In the genomic region with DNA sequence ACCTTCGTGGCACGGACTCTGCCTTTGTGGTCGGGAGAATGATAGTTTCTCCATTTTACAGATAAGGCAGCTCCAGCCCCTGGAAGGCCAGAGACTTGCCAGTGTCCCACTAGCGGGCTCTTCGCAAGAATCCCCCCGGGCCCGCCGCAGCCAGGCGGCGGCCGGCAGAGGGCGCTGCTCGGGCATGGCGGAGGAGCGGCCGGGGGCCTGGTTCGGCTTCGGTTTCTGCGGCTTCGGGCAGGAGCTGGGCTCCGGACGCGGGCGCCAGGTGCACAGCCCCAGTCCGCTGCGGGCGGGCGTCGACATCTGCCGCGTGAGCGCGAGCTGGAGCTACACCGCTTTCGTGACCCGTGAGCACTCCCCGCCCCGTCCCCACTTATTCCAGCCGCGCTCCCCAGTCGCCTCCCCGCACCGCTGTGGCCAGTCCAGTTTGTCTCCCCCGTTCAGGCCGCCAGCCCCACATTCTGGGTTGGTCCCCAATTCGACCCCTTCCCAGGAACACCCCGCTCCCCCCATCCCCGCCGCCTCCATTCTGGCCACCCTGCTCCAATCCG, we compare ENCODE assay signal across 8 cellular contexts. TPM values are rescaled to one million over a fixed set of nuclear protein-coding genes. Genes with fewer than 3 reads are reported as not detected.
DNase-seq lines count a peak whose midpoint lies in the region; ATAC-seq and TF ChIP-seq lines count a peak whose summit lies in the region.

No MANE protein-coding gene starts in this region.

- H3K4me1 ChIP-seq in CD8-positive, alpha-beta T cell (ENCODE audit: insufficient read depth, low read length): peaks cover 16% of the 10 kb centered on the region
- peaks cover 9% of the 10 kb centered on the region; the same call in 1 of the 2 replicates for H3K4me1 ChIP-seq in HUES64 (ENCODE audit: insufficient read depth, low read length)
- H3K4me1 ChIP-seq in SJSA1 (replicated peaks): peaks cover 11% of the 10 kb centered on the region
- H3K4me1 ChIP-seq in thymus (ENCODE audit: control insufficient read depth, insufficient read depth, low read length): peaks cover 12% of the 10 kb centered on the region

- H3K27me3 ChIP-seq in CD8-positive, alpha-beta T cell (ENCODE audit: insufficient read depth, low read length): no peaks in the 10 kb centered on the region
- H3K27me3 ChIP-seq in HUES64 (ENCODE audit: insufficient read depth, low read length) (no peaks in the 10 kb centered on the region), SJSA1 (replicated peaks) (no peaks in the 10 kb centered on the region), thymus (ENCODE audit: control insufficient read depth, insufficient read depth) (no peaks in the 10 kb centered on the region)

- POLR2A ChIA-PET in CD8-positive, alpha-beta T cell (lab: Charles Lee): interaction anchor here (0.6 to 1.9 kb wide), 7 partner anchors 21 to 636 kb away, joined by 3 to 4 read pairs (median 3); a partner anchor contains a TSS

- no peaks in the 10 kb centered on the region for H3K36me3 ChIP-seq in CD8-positive, alpha-beta T cell (ENCODE audit: insufficient read depth, low read length)
- H3K36me3 ChIP-seq in HUES64 (ENCODE audit: insufficient read depth, low read length): peaks cover 40% of the 10 kb centered on the region
- peaks cover 61% of the 10 kb centered on the region for H3K36me3 ChIP-seq in SJSA1
- H3K36me3 ChIP-seq in thymus (ENCODE audit: control insufficient read depth, insufficient read depth): peaks cover 46% of the 10 kb centered on the region

- intact Hi-C loops in CD8-positive, alpha-beta T cell (cut with DNase I, micrococcal nuclease): loop anchor here (1.0 to 2.0 kb wide), 4 partner anchors 66 to 315 kb away; a partner anchor contains a TSS
- intact Hi-C loops in head of caudate nucleus (cut with DNase I): loop anchor here (5.0 to 10.0 kb wide), 3 partner anchors 68 to 316 kb away; a partner anchor contains a TSS

- H3K4me3 ChIP-seq in CD8-positive, alpha-beta T cell (ENCODE audit: low read depth, low read length): peak overlapping the region; percentile 30
- H3K4me3 ChIP-seq in HUES64 (ENCODE audit: low read length): peak overlapping the region; percentile 74
- peak overlapping the region; percentile 56 for H3K4me3 ChIP-seq in SJSA1
- peak overlapping the region; percentile 35 for H3K4me3 ChIP-seq in thymus (ENCODE audit: low read length)

- no peak overlapping the region for H3K27ac Mint-ChIP-seq in CD8-positive, alpha-beta T cell
- H3K27ac Mint-ChIP-seq in activated naive CD8-positive, alpha-beta T cell treated with anti-CD3 and anti-CD28 coated beads for 36 hours: peak overlapping the region; percentile 95
- H3K27ac Mint-ChIP-seq in osteocyte (ENCODE audit: unreplicated experiment): no peak overlapping the region

- peak; percentile 82 for TF ChIP-seq CTCF in CD8-positive, alpha-beta T cell (IDR thresholded peaks at IDR 0.05)
- peak; percentile 96 for TF ChIP-seq CTCF in osteocyte (IDR thresholded peaks at IDR 0.05)

- H3K4me1 Mint-ChIP-seq in CD8-positive, alpha-beta T cell (ENCODE audit: low read depth): peaks cover 10% of the 10 kb centered on the region
- peaks cover 3% of the 10 kb centered on the region for H3K4me1 Mint-ChIP-seq in activated naive CD8-positive, alpha-beta T cell treated with anti-CD3 and anti-CD28 coated beads for 36 hours
- H3K4me1 Mint-ChIP-seq in osteocyte (ENCODE audit: unreplicated experiment): peaks cover 23% of the 10 kb centered on the region

- H3K9me3 ChIP-seq in CD8-positive, alpha-beta T cell (ENCODE audit: low read length): no peaks in the 10 kb centered on the region
- no peaks in the 10 kb centered on the region for H3K9me3 ChIP-seq in HUES64 (ENCODE audit: insufficient read depth, low read depth, low read length)
- no peaks in the 10 kb centered on the region for H3K9me3 ChIP-seq in SJSA1 (replicated peaks)
- no peaks in the 10 kb centered on the region for H3K9me3 ChIP-seq in thymus (ENCODE audit: control insufficient read depth)

- no peak for ATAC-seq in CD8-positive, alpha-beta T cell
- ATAC-seq in HG03196 (IDR thresholded peaks at IDR 0.05; ENCODE audit: unreplicated experiment): no peak

- peak overlapping the region; percentile 87 for H3K4me3 Mint-ChIP-seq in CD8-positive, alpha-beta T cell
- peak overlapping the region; percentile 84 for H3K4me3 Mint-ChIP-seq in activated naive CD8-positive, alpha-beta T cell treated with anti-CD3 and anti-CD28 coated beads for 36 hours
- H3K4me3 Mint-ChIP-seq in osteocyte (ENCODE audit: unreplicated experiment): peak overlapping the region; percentile 73

- WGBS in HUES64: under 1% methylated on average over 50 of the region's 50 CpGs
- 32% methylated on average over 50 of the region's 50 CpGs for WGBS in thymus

- no peak overlapping the region for H3K27ac ChIP-seq in CD8-positive, alpha-beta T cell (ENCODE audit: low read depth, low read length)
- H3K27ac ChIP-seq in HUES64 (ENCODE audit: low read depth, low read length): no peak overlapping the region
- H3K27ac ChIP-seq in SJSA1: peak overlapping the region; percentile 98
- H3K27ac ChIP-seq in thymus (ENCODE audit: low read depth): no peak overlapping the region

- H3K9ac ChIP-seq in HUES64 (ENCODE audit: low read depth, low read length): peak overlapping the region; percentile 80

- DNase-seq in CD8-positive, alpha-beta T cell: peak; percentile 33 to 76 (median 55)
- DNase-seq in SJSA1 (ENCODE audit: low read depth in 1 of 2, low spot score in 2 of 2): peak; percentile 72 to 77
- DNase-seq in activated naive CD8-positive, alpha-beta T cell treated with anti-CD3 and anti-CD28 coated beads for 36 hours: peak; percentile 73
- DNase-seq in head of caudate nucleus: peak in 41 of 42 donors; percentile 49 to 90 (median 80)
- peak; percentile 94 for DNase-seq in osteocyte (ENCODE audit: extremely low spot score, unreplicated experiment)

- CTCF ChIA-PET in CD8-positive, alpha-beta T cell (lab: Charles Lee): interaction anchor here (0.7 to 12.8 kb wide), 22 partner anchors 9 to 316 kb away, joined by 3 to 160 read pairs (median 6); a partner anchor contains a TSS

- no peaks in the 10 kb centered on the region for H3K27me3 Mint-ChIP-seq in CD8-positive, alpha-beta T cell (ENCODE audit: low read depth)
- no peaks in the 10 kb centered on the region for H3K27me3 Mint-ChIP-seq in activated naive CD8-positive, alpha-beta T cell treated with anti-CD3 and anti-CD28 coated beads for 36 hours
- no peaks in the 10 kb centered on the region for H3K27me3 Mint-ChIP-seq in osteocyte (ENCODE audit: unreplicated experiment)

- no peaks in the 10 kb centered on the region for H3K9me3 Mint-ChIP-seq in CD8-positive, alpha-beta T cell
- H3K9me3 Mint-ChIP-seq in activated naive CD8-positive, alpha-beta T cell treated with anti-CD3 and anti-CD28 coated beads for 36 hours: no peaks in the 10 kb centered on the region
- no peaks in the 10 kb centered on the region for H3K9me3 Mint-ChIP-seq in osteocyte (ENCODE audit: unreplicated experiment)

- peaks cover 43% of the 10 kb centered on the region for H3K36me3 Mint-ChIP-seq in CD8-positive, alpha-beta T cell
- H3K36me3 Mint-ChIP-seq in activated naive CD8-positive, alpha-beta T cell treated with anti-CD3 and anti-CD28 coated beads for 36 hours: peaks cover 31% of the 10 kb centered on the region
- peaks cover 22% of the 10 kb centered on the region for H3K36me3 Mint-ChIP-seq in osteocyte (ENCODE audit: unreplicated experiment)

RNA-seq across cellular contexts. Expression of a gene that starts 1.9 kb away (rescaled TPM):
- 1 to 10 TPM; 3.9 to 4.1 TPM for total RNA-seq in CD8-positive, alpha-beta T cell
- 11.4 TPM for polyA plus RNA-seq in HUES64 (2013, experiment 1 of 2)
- 12.1 TPM for polyA plus RNA-seq in HUES64 (2013, experiment 2 of 2)
- 31.2 and 51.3 TPM in 2 replicates for total RNA-seq in SJSA1 (2014; rRNA removed; shearing (Covaris generic))
- 10 to 100 TPM; 23.3 to 23.6 TPM for total RNA-seq in activated naive CD8-positive, alpha-beta T cell treated with anti-CD3 and anti-CD28 coated beads for 36 hours
- 12.0 and 12.8 TPM in 2 replicates for total RNA-seq in osteocyte
- polyA plus RNA-seq in thymus: 5.0 TPM

RNA-seq across cellular contexts. Expression of a gene that starts 21.5 kb away (rescaled TPM):
- 10 to 100 TPM; 18.2 to 21.0 TPM for total RNA-seq in CD8-positive, alpha-beta T cell
- 40.4 TPM for polyA plus RNA-seq in HUES64 (2013, experiment 1 of 2)
- 43.2 TPM for polyA plus RNA-seq in HUES64 (2013, experiment 2 of 2)
- 67.9 and 75.5 TPM in 2 replicates for total RNA-seq in SJSA1 (2014; rRNA removed; shearing (Covaris generic))
- total RNA-seq in activated naive CD8-positive, alpha-beta T cell treated with anti-CD3 and anti-CD28 coated beads for 36 hours: 10 to 100 TPM; 62.7 to 65.5 TPM
- total RNA-seq in osteocyte: 83.0 and 83.5 TPM in 2 replicates
- polyA plus RNA-seq in thymus: 38.9 TPM

RNA-seq across cellular contexts. Expression of a gene that starts 24.3 kb away (rescaled TPM):
- total RNA-seq in CD8-positive, alpha-beta T cell: 1 to 10 TPM; 5.1 to 6.0 TPM
- polyA plus RNA-seq in HUES64 (2013, experiment 1 of 2): 10.5 TPM
- 12.4 TPM for polyA plus RNA-seq in HUES64 (2013, experiment 2 of 2)
- total RNA-seq in SJSA1 (2014; rRNA removed; shearing (Covaris generic)): 4.9 and 10.0 TPM in 2 replicates
- total RNA-seq in activated naive CD8-positive, alpha-beta T cell treated with anti-CD3 and anti-CD28 coated beads for 36 hours: 10 to 100 TPM; 38.4 to 44.3 TPM
- total RNA-seq in osteocyte: 9.5 and 11.4 TPM in 2 replicates
- 25.4 TPM for polyA plus RNA-seq in thymus

RNA-seq across cellular contexts. Expression of a gene that starts 37.7 kb away (rescaled TPM):
- 10 to 100 TPM; 24.6 to 31.3 TPM for total RNA-seq in CD8-positive, alpha-beta T cell
- polyA plus RNA-seq in HUES64 (2013, experiment 1 of 2): 72.2 TPM
- 97.4 TPM for polyA plus RNA-seq in HUES64 (2013, experiment 2 of 2)
- total RNA-seq in SJSA1 (2014; rRNA removed; shearing (Covaris generic)): 455 and 500 TPM in 2 replicates
- total RNA-seq in activated naive CD8-positive, alpha-beta T cell treated with anti-CD3 and anti-CD28 coated beads for 36 hours: 10 to 100 TPM; 89.2 to 90.3 TPM
- total RNA-seq in osteocyte: 33.9 and 46.4 TPM in 2 replicates
- polyA plus RNA-seq in thymus: 18.7 TPM

RNA-seq across cellular contexts. Expression of a gene that starts 53.5 kb away (rescaled TPM):
- 100 to 1,000 TPM; 162 to 172 TPM for total RNA-seq in CD8-positive, alpha-beta T cell
- polyA plus RNA-seq in HUES64 (2013, experiment 1 of 2): 8.1 TPM
- 12.6 TPM for polyA plus RNA-seq in HUES64 (2013, experiment 2 of 2)
- 0.85 and 3.9 TPM in 2 replicates for total RNA-seq in SJSA1 (2014; rRNA removed; shearing (Covaris generic))
- 10 to 100 TPM; 69.1 to 74.1 TPM for total RNA-seq in activated naive CD8-positive, alpha-beta T cell treated with anti-CD3 and anti-CD28 coated beads for 36 hours
- total RNA-seq in osteocyte: 65.2 and 70.0 TPM in 2 replicates
- polyA plus RNA-seq in thymus: 46.5 TPM
